ENCODE assay signal across 2 cellular contexts in genomic region chr17:1344521-1344920, GRCh38.
TF ChIP-seq lines count a peak whose summit lies in the region.

No MANE protein-coding gene starts in this region.

TF ChIP-seq in IMR-90, 13 proteins besides CTCF, POLR2A, EP300 and RAD21:
- no peak for TF ChIP-seq MAFK (IDR thresholded peaks at IDR 0.05; ENCODE audit: low read depth, low read length)
- TF ChIP-seq NFE2L2 (IDR thresholded peaks at IDR 0.05; ENCODE audit: low read depth, low read length): no peak
- TF ChIP-seq RFX5 (IDR thresholded peaks at IDR 0.05; ENCODE audit: low read depth, low read length): no peak
- TF ChIP-seq CHD1 (IDR thresholded peaks at IDR 0.05; ENCODE audit: low read depth, low read length): no peak
- TF ChIP-seq MXI1 (IDR thresholded peaks at IDR 0.05; ENCODE audit: borderline replicate concordance, low read depth, low read length): no peak
- no peak for TF ChIP-seq ELK1 (IDR thresholded peaks at IDR 0.05; ENCODE audit: borderline replicate concordance, low read depth, low read length)
- TF ChIP-seq, protein P1, sequence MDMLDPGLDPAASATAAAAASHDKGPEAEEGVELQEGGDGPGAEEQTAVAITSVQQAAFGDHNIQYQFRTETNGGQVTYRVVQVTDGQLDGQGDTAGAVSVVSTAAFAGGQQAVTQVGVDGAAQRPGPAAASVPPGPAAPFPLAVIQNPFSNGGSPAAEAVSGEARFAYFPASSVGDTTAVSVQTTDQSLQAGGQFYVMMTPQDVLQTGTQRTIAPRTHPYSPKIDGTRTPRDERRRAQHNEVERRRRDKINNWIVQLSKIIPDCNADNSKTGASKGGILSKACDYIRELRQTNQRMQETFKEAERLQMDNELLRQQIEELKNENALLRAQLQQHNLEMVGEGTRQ (IDR thresholded peaks at IDR 0.05; ENCODE audit: low read depth, low read length): no peak

TF ChIP-seq in K562, 482 proteins besides CTCF, POLR2A, EP300 and RAD21:
- TF ChIP-seq PRPF4 (IDR thresholded peaks at IDR 0.05; ENCODE audit: insufficient read depth, low read depth, low read length, poor library complexity, severe bottlenecking) (no peak), RNF2 (IDR thresholded peaks at IDR 0.05) (no peak), SMC3 (conservative IDR thresholded peaks at IDR 0.05; ENCODE audit: insufficient read depth, low read depth, low read length) (no peak), MECOM (CRISPR knock-in tag; IDR thresholded peaks at IDR 0.05) (no peak), ZZZ3 (IDR thresholded peaks at IDR 0.05) (no peak), ZNF212 (CRISPR knock-in tag; IDR thresholded peaks at IDR 0.05) (no peak), PKNOX1 (IDR thresholded peaks at IDR 0.05) (no peak), HDAC6 (IDR thresholded peaks at IDR 0.05; ENCODE audit: low read depth, low read length) (no peak), SMARCE1 (IDR thresholded peaks at IDR 0.05) (no peak), YY1 (IDR thresholded peaks at IDR 0.05; ENCODE audit: borderline replicate concordance in 1 of 3, control insufficient read depth in 1 of 3, extremely low read depth in 1 of 3, insufficient read depth in 3 of 3, insufficient read length in 1 of 3, insufficient replicate concordance in 2 of 3, low read depth in 1 of 3, low read length in 2 of 3) (no peak), SNRNP70 (optimal IDR thresholded peaks at IDR 0.05; ENCODE audit: low read depth, low read length) (no peak), SPI1 (IDR thresholded peaks at IDR 0.05; ENCODE audit: borderline replicate concordance, low read depth, low read length) (no peak), STAT5B (CRISPR knock-in tag; IDR thresholded peaks at IDR 0.05) (no peak)
